ENCODE assay signal across 12 cellular contexts in genomic region chr9:90007516-90008430, GRCh38.
DNase-seq lines count a peak whose midpoint lies in the region; FAIRE-seq lines count a peak whose summit lies in the region.
"Had no signal": no experiment of that assay in that cellular context is flagged by ENCODE, and none has a peak within 500 bp of the region (broad histone marks: within the 10 kb centered on the region; RNA-seq: fewer than 3 reads in every experiment).

No MANE protein-coding gene starts in this region.

- no peak overlapping the region for H3K4ac ChIP-seq in trophoblast cell (ENCODE audit: low read depth, low read length)

- no peaks in the 10 kb centered on the region; a peak in 1 of 22 replicates for H4K20me1 ChIP-seq in BLaER1 treated with 17β-estradiol and CSF1 and Interleukin-3, amounts not matched to agents 10 nM and 100 nM

- peak overlapping the region; percentile 71 for H4K91ac ChIP-seq in trophoblast cell (ENCODE audit: low read depth, low read length)

- H2BK120ac ChIP-seq in trophoblast cell (ENCODE audit: insufficient read depth, low read length, poor library complexity): peak overlapping the region; percentile 67

- no peak overlapping the region for H3K23ac ChIP-seq in trophoblast cell (ENCODE audit: low read length)

- DNase-seq in RCC 7860 (ENCODE audit: low spot score): peak; percentile 11
- DNase-seq in fibroblast of peridontal ligament (ENCODE audit: extremely low read depth): peak; percentile 56
- DNase-seq in trophoblast cell: peak; percentile 76 to 86
- no peak for DNase-seq in stimulated activated naive CD4-positive, alpha-beta T cell (lab: John Stamatoyannopoulos, UW)
- no peak for DNase-seq in NCI-H1092 (lab: John Stamatoyannopoulos, UW)
- DNase-seq in effector memory CD4-positive, alpha-beta T cell: no peak
- DNase-seq in GOT3 (lab: John Stamatoyannopoulos, UW): no peak
- DNase-seq: activated CD4-positive, CD25-positive, alpha-beta regulatory T cell; activated naive CD4-positive, alpha-beta T cell; NCI-H146; thyroid gland had no signal

- H2BK12ac ChIP-seq in trophoblast cell (ENCODE audit: low read length): peak overlapping the region; percentile 48

- WGBS in trophoblast cell (ENCODE audit: extremely low coverage, insufficient coverage, insufficient read length): no CpG with 5 or more reads among the region's 11 CpGs

- peak overlapping the region in 2 of 11 experiments; percentile 2 to 16; a peak in 2 of 22 replicates for H3K9ac ChIP-seq in BLaER1 treated with 17β-estradiol and CSF1 and Interleukin-3, amounts not matched to agents 10 nM and 100 nM
- H3K9ac ChIP-seq in trophoblast cell (ENCODE audit: low read length): no peak overlapping the region

- H3K4me1 ChIP-seq in BLaER1 treated with 17β-estradiol and CSF1 and Interleukin-3, amounts not matched to agents 10 nM and 100 nM: peaks cover 13 to 51% (median 45%) of the 10 kb centered on the region in 10 experiments
- peaks cover 8 to 9% of the 10 kb centered on the region in 2 experiments for H3K4me1 ChIP-seq in trophoblast cell (ENCODE audit: control insufficient read depth in 1 of 2, insufficient read depth in 2 of 2, low read length in 2 of 2)
- no peaks in the 10 kb centered on the region for H3K4me1 ChIP-seq in effector memory CD4-positive, alpha-beta T cell (ENCODE audit: control insufficient read depth, insufficient read depth, low read length, poor library complexity, severe bottlenecking)

- H3K4me2 ChIP-seq in BLaER1 treated with 17β-estradiol and CSF1 and Interleukin-3, amounts not matched to agents 10 nM and 100 nM: peak overlapping the region in 9 of 11 experiments; percentile 3 to 89 (median 72); a peak in 16 of 22 replicates
- H3K4me2 ChIP-seq in trophoblast cell (ENCODE audit: low read length): peak overlapping the region; percentile 52

- peak overlapping the region; percentile 23 for H3K18ac ChIP-seq in trophoblast cell (ENCODE audit: low read length)

- no peak overlapping the region for H2AK5ac ChIP-seq in trophoblast cell (ENCODE audit: low read length)

- peaks cover 0 to 10% (median 5%) of the 10 kb centered on the region in 11 experiments; a peak in 13 of 22 replicates for H3K9me3 ChIP-seq in BLaER1 treated with 17β-estradiol and CSF1 and Interleukin-3, amounts not matched to agents 10 nM and 100 nM (replicated peaks in 1 of 11)
- peaks cover 3% of the 10 kb centered on the region for H3K9me3 ChIP-seq in trophoblast cell (ENCODE audit: insufficient read depth, low read depth, low read length)
- no peaks in the 10 kb centered on the region for H3K9me3 ChIP-seq in effector memory CD4-positive, alpha-beta T cell (ENCODE audit: control insufficient read depth, low read length)
- H3K9me3 ChIP-seq: thyroid gland had no signal

- peaks cover 2% of the 10 kb centered on the region for H3K79me2 ChIP-seq in trophoblast cell (ENCODE audit: control insufficient read depth, insufficient read depth, low read length, poor library complexity)

- peak overlapping the region; percentile 9 for H3K14ac ChIP-seq in trophoblast cell (ENCODE audit: low read length)

- H3K79me1 ChIP-seq in trophoblast cell (ENCODE audit: low read length): peaks cover 7% of the 10 kb centered on the region

- peak overlapping the region; percentile 15 for H2AFZ ChIP-seq in trophoblast cell (ENCODE audit: insufficient read depth, low read length, poor library complexity)

- H3K4me3 ChIP-seq in BLaER1 treated with 17β-estradiol and CSF1 and Interleukin-3, amounts not matched to agents 10 nM and 100 nM: no peak overlapping the region
- no peak overlapping the region for H3K4me3 ChIP-seq in trophoblast cell (ENCODE audit: low read depth, low read length)
- H3K4me3 ChIP-seq in effector memory CD4-positive, alpha-beta T cell (ENCODE audit: insufficient read depth, low read depth, low read length, poor library complexity, severe bottlenecking): no peak overlapping the region
- H3K4me3 ChIP-seq: thyroid gland had no signal

- H4K12ac ChIP-seq in trophoblast cell (ENCODE audit: low read depth, low read length): no peak overlapping the region

- no peak for FAIRE-seq in RCC 7860 (lab: Jason Lieb, UNC)

- H3K27me3 ChIP-seq in BLaER1 treated with 17β-estradiol and CSF1 and Interleukin-3, amounts not matched to agents 10 nM and 100 nM: no peaks in the 10 kb centered on the region
- H3K27me3 ChIP-seq in trophoblast cell (ENCODE audit: insufficient read depth, low read length): no peaks in the 10 kb centered on the region
- no peaks in the 10 kb centered on the region for H3K27me3 ChIP-seq in effector memory CD4-positive, alpha-beta T cell (replicated peaks; ENCODE audit: control insufficient read depth, insufficient read depth, low read length, poor library complexity, severe bottlenecking)
- H3K27me3 ChIP-seq: thyroid gland had no signal

- H4K8ac ChIP-seq in trophoblast cell (ENCODE audit: low read depth, low read length): peak overlapping the region; percentile 57

- H3K36me3 ChIP-seq in BLaER1 treated with 17β-estradiol and CSF1 and Interleukin-3, amounts not matched to agents 10 nM and 100 nM: no peaks in the 10 kb centered on the region
- peaks cover 0 to 2% of the 10 kb centered on the region in 2 experiments for H3K36me3 ChIP-seq in trophoblast cell (ENCODE audit: control insufficient read depth in 1 of 2, insufficient read depth in 2 of 2, low read length in 2 of 2)
- no peaks in the 10 kb centered on the region for H3K36me3 ChIP-seq in effector memory CD4-positive, alpha-beta T cell (ENCODE audit: control insufficient read depth, insufficient read depth, low read length)
- H3K36me3 ChIP-seq: thyroid gland had no signal

- H2BK5ac ChIP-seq in trophoblast cell (ENCODE audit: low read depth, low read length, poor library complexity): peak overlapping the region; percentile 57

- H3K27ac ChIP-seq in BLaER1 treated with 17β-estradiol and CSF1 and Interleukin-3, amounts not matched to agents 10 nM and 100 nM: 0 out of 22 replicates have a peak overlapping the region, but pooled peaks of 1 of the 11 experiments have one; percentile 8
- H3K27ac ChIP-seq in trophoblast cell (ENCODE audit: low read depth, low read length): peak overlapping the region; percentile 80
- no peak overlapping the region for H3K27ac ChIP-seq in effector memory CD4-positive, alpha-beta T cell (ENCODE audit: insufficient read depth, low read length, poor library complexity, severe bottlenecking)
- H3K27ac ChIP-seq: thyroid gland had no signal

Comparison
In these comparisons a context has a peak if more than half of its experiments do, and no peak if none do; other contexts are left out.
1. DNase-seq: peak in RCC 7860 (single experiment), fibroblast of peridontal ligament (single experiment) and trophoblast cell (2 of 2); none in stimulated activated naive CD4-positive, alpha-beta T cell (0 of 6), NCI-H1092 (single experiment), effector memory CD4-positive, alpha-beta T cell (0 of 3) and GOT3 (single experiment).